15 cellular contexts compared by ENCODE assay signal in the genomic region with DNA sequence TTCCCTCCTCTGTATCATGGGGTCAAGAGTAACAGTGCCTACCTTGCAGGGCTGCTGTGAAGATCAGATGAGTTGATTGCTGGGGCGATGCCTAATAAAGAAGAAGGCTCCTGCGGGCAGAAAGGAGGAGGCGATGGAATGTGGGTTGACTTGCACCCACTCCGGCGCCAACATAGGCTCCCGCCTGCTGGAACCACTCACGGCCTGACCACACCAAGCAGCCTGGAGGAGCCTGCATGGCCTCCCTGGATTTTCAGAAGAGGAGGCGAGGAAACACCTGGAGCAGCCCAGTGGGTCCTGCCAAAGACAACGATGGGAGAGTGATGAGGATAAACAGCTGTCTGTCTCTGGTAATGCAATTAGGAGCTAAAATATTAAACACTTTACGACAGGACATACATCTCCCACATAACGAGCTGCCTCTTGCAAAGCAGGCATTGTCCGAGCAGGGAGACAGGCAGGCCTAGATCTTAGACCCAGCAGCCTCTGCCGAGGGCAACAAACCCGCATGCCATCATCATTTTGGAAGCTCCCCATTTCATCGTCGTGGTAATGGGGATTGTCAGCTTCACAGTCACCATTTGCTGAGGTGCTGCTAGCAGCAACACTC.
DNase-seq lines count a peak whose midpoint lies in the region; TF ChIP-seq lines count a peak whose summit lies in the region.
"Had no signal": no experiment of that assay in that cellular context is flagged by ENCODE, and none has a peak within 500 bp of the region (broad histone marks: within the 10 kb centered on the region; RNA-seq: fewer than 3 reads in every experiment).

No MANE protein-coding gene starts in this region.

- H3K4me1 ChIP-seq in SJCRH30 (peaks cover 36% of the 10 kb centered on the region), mesendoderm (ENCODE audit: control insufficient read depth, low read depth, low read length) (peaks cover 5% of the 10 kb centered on the region), suprapubic skin (peaks cover 21% of the 10 kb centered on the region)
- H3K4me1 ChIP-seq: A549, HAP-1 had no signal

- H3K9me3 Mint-ChIP-seq in activated CD4-positive, alpha-beta memory T cell treated with anti-CD3 and anti-CD28 coated beads for 36 hours = no peaks in the 10 kb centered on the region
- no peaks in the 10 kb centered on the region for H3K9me3 Mint-ChIP-seq in activated CD4-positive, alpha-beta memory T cell treated with anti-CD3 and anti-CD28 coated beads, Interleukin-2, amount 10 ng/mL, durations not matched to agents 7 days and 5 days

- intact Hi-C loops in activated CD4-positive, alpha-beta memory T cell treated with anti-CD3 and anti-CD28 coated beads for 36 hours (cut with micrococcal nuclease) = loop anchor here (10.0 kb wide), 1 partner anchor 721 kb away; no protein-coding TSS in a partner anchor

- H3K9ac ChIP-seq in mesendoderm (ENCODE audit: low read length) = no peak overlapping the region

- POLR2A ChIA-PET in activated CD4-positive, alpha-beta memory T cell treated with anti-CD3 and anti-CD28 coated beads for 36 hours (lab: Charles Lee) = no interaction called here
- POLR2A ChIA-PET in activated CD4-positive, alpha-beta memory T cell treated with anti-CD3 and anti-CD28 coated beads, Interleukin-2, amount 10 ng/mL, durations not matched to agents 7 days and 5 days (lab: Charles Lee) = no interaction called here

- H2BK15ac ChIP-seq in mesendoderm (replicated peaks; ENCODE audit: low read depth) = no peak overlapping the region

- peaks cover 25% of the 10 kb centered on the region for H3K4me1 Mint-ChIP-seq in activated CD4-positive, alpha-beta memory T cell treated with anti-CD3 and anti-CD28 coated beads for 36 hours (ENCODE audit: low read depth)
- H3K4me1 Mint-ChIP-seq in activated CD4-positive, alpha-beta memory T cell treated with anti-CD3 and anti-CD28 coated beads, Interleukin-2, amount 10 ng/mL, durations not matched to agents 7 days and 5 days = peaks cover 3% of the 10 kb centered on the region

- H3K4ac ChIP-seq in mesendoderm (ENCODE audit: low read depth, low read length) = no peak overlapping the region

- no peaks in the 10 kb centered on the region for H3K36me3 Mint-ChIP-seq in activated CD4-positive, alpha-beta memory T cell treated with anti-CD3 and anti-CD28 coated beads for 36 hours
- H3K36me3 Mint-ChIP-seq in activated CD4-positive, alpha-beta memory T cell treated with anti-CD3 and anti-CD28 coated beads, Interleukin-2, amount 10 ng/mL, durations not matched to agents 7 days and 5 days (ENCODE audit: low read depth) = no peaks in the 10 kb centered on the region

- no peak overlapping the region for H3K27ac Mint-ChIP-seq in activated CD4-positive, alpha-beta memory T cell treated with anti-CD3 and anti-CD28 coated beads for 36 hours
- H3K27ac Mint-ChIP-seq in activated CD4-positive, alpha-beta memory T cell treated with anti-CD3 and anti-CD28 coated beads, Interleukin-2, amount 10 ng/mL, durations not matched to agents 7 days and 5 days = no peak overlapping the region

- H3K9me3 ChIP-seq in SJCRH30 (replicated peaks) (no peaks in the 10 kb centered on the region), suprapubic skin (no peaks in the 10 kb centered on the region)
- H3K9me3 ChIP-seq: A549, HAP-1 had no signal

- H3K36me3 ChIP-seq in SJCRH30 = no peaks in the 10 kb centered on the region
- no peaks in the 10 kb centered on the region for H3K36me3 ChIP-seq in mesendoderm (ENCODE audit: control insufficient read depth, insufficient read depth, low read length)
- H3K36me3 ChIP-seq in suprapubic skin = no peaks in the 10 kb centered on the region
- H3K36me3 ChIP-seq: HAP-1 had no signal

- H4K5ac ChIP-seq in mesendoderm (ENCODE audit: low read length) = no peak overlapping the region

- peaks cover 3% of the 10 kb centered on the region for H3K27me3 Mint-ChIP-seq in activated CD4-positive, alpha-beta memory T cell treated with anti-CD3 and anti-CD28 coated beads for 36 hours
- H3K27me3 Mint-ChIP-seq in activated CD4-positive, alpha-beta memory T cell treated with anti-CD3 and anti-CD28 coated beads, Interleukin-2, amount 10 ng/mL, durations not matched to agents 7 days and 5 days = no peaks in the 10 kb centered on the region

- CTCF ChIA-PET in activated CD4-positive, alpha-beta memory T cell treated with anti-CD3 and anti-CD28 coated beads for 36 hours (lab: Charles Lee) = no interaction called here
- CTCF ChIA-PET in activated CD4-positive, alpha-beta memory T cell treated with anti-CD3 and anti-CD28 coated beads, Interleukin-2, amount 10 ng/mL, durations not matched to agents 7 days and 5 days (lab: Charles Lee) = no interaction called here

- no peak for TF ChIP-seq CTCF in suprapubic skin (IDR thresholded peaks at IDR 0.05)

- no peaks in the 10 kb centered on the region for H3K79me2 ChIP-seq in mesendoderm (ENCODE audit: control insufficient read depth, insufficient read depth, low read length)

- no peak overlapping the region for H2BK120ac ChIP-seq in mesendoderm (ENCODE audit: low read depth, low read length)

- H3K56ac ChIP-seq in mesendoderm (ENCODE audit: low read length) = no peak overlapping the region

- H3K27ac ChIP-seq in SJCRH30 (0 out of 2 replicates have a peak overlapping the region, but pooled peaks have one; percentile 14), mesendoderm (ENCODE audit: low read depth, low read length) (no peak overlapping the region), suprapubic skin (no peak overlapping the region)
- H3K27ac ChIP-seq: A549 had no signal

- H3K4me3 Mint-ChIP-seq in activated CD4-positive, alpha-beta memory T cell treated with anti-CD3 and anti-CD28 coated beads for 36 hours = no peak overlapping the region
- no peak overlapping the region for H3K4me3 Mint-ChIP-seq in activated CD4-positive, alpha-beta memory T cell treated with anti-CD3 and anti-CD28 coated beads, Interleukin-2, amount 10 ng/mL, durations not matched to agents 7 days and 5 days

- H3K79me1 ChIP-seq in mesendoderm (ENCODE audit: low read length) = no peaks in the 10 kb centered on the region

- no peak overlapping the region for H3K18ac ChIP-seq in mesendoderm (ENCODE audit: low read length)

- TF ChIP-seq EP300 in suprapubic skin (IDR thresholded peaks at IDR 0.05) = no peak

- WGBS in mesendoderm (ENCODE audit: extremely low coverage, insufficient coverage, low lambda C conversion rate) = no CpG with 5 or more reads among the region's 16 CpGs
- WGBS in suprapubic skin = 89% methylated on average over 16 of the region's 16 CpGs

- H3K27me3 ChIP-seq in SJCRH30 = no peaks in the 10 kb centered on the region
- H3K27me3 ChIP-seq in mesendoderm (ENCODE audit: insufficient read depth, low read length, poor library complexity) = no peaks in the 10 kb centered on the region
- H3K27me3 ChIP-seq in suprapubic skin = no peaks in the 10 kb centered on the region

- no peak overlapping the region for H3K4me2 ChIP-seq in mesendoderm (ENCODE audit: low read length)
- H3K4me2 ChIP-seq: A549 had no signal

- H3K4me3 ChIP-seq in SJCRH30 (no peak overlapping the region), mesendoderm (ENCODE audit: low read length) (no peak overlapping the region), suprapubic skin (no peak overlapping the region)
- H3K4me3 ChIP-seq: A549, GM12878, HAP-1, K562 had no signal

- no peak overlapping the region for H2AK5ac ChIP-seq in mesendoderm (ENCODE audit: low read length)

- no peak for TF ChIP-seq POLR2A in suprapubic skin (IDR thresholded peaks at IDR 0.05)

- peak; percentile 6 for DNase-seq in activated CD4-positive, alpha-beta memory T cell treated with anti-CD3 and anti-CD28 coated beads for 36 hours
- no peak for DNase-seq in activated CD4-positive, alpha-beta memory T cell treated with anti-CD3 and anti-CD28 coated beads, Interleukin-2, amount 10 ng/mL, durations not matched to agents 7 days and 5 days
- peak; percentile 19 to 43 for DNase-seq in SJCRH30
- DNase-seq in mesendoderm = peak; percentile 45
- DNase-seq in suprapubic skin (ENCODE audit: low spot score in 2 of 2) = peak; percentile 35 to 41
- no peak for DNase-seq in stimulated activated CD4-positive, alpha-beta T cell treated with anti-CD3 and anti-CD28 coated beads, Interleukin-2, amount 100 ng/mL, for 24 hours
- DNase-seq in SIG-M5 treated with dmso at 0.1 percent for 504 hours (lab: John Stamatoyannopoulos, UW; ENCODE audit: unreplicated experiment) = no peak
- no peak for DNase-seq in RPMI8226
- DNase-seq: NCI-H1436, NCI-H2029 treated with DMSO at 0.1 percent for 48 hours, PC-3 had no signal

- no peak overlapping the region for H3K23ac ChIP-seq in mesendoderm (ENCODE audit: low read length)

- no peak overlapping the region for H2BK5ac ChIP-seq in mesendoderm (ENCODE audit: low read length)

- H4K8ac ChIP-seq in mesendoderm (ENCODE audit: low read depth, low read length) = no peak overlapping the region

Comparison
In these comparisons a context has a peak if more than half of its experiments do, and no peak if none do; other contexts are left out.
1. DNase-seq: peak in activated CD4-positive, alpha-beta memory T cell treated with anti-CD3 and anti-CD28 coated beads for 36 hours (single experiment), SJCRH30 (2 of 2), mesendoderm (single experiment) and suprapubic skin (2 of 2); none in activated CD4-positive, alpha-beta memory T cell treated with anti-CD3 and anti-CD28 coated beads, Interleukin-2, amount 10 ng/mL, durations not matched to agents 7 days and 5 days (single experiment), stimulated activated CD4-positive, alpha-beta T cell treated with anti-CD3 and anti-CD28 coated beads, Interleukin-2, amount 100 ng/mL, for 24 hours (0 of 2), SIG-M5 treated with dmso at 0.1 percent for 504 hours (single experiment) and RPMI8226 (single experiment).